Comparison of ENCODE assay signal across 9 cellular contexts in the genomic region with DNA sequence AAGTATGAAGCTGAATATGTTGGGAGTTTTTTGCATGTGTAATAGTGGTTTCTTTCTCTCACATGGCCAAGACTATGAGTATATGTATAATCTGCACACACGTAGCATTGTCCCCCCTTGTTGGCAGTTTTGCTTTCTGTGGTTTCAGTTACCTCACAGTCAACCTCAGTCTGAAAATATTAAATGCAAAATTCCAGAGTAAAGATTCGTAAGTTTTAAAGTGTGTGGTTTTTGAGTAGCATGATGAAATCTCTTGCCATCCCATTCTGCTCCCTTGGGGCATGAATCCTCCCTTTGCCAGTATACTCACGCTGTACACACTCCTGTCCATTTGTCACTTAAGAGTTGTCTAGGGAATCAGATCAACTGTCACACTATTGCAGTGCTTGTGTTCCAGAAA.
DNase-seq lines count a peak whose midpoint lies in the region; ATAC-seq, FAIRE-seq and TF ChIP-seq lines count a peak whose summit lies in the region.
"Had no signal": no experiment of that assay in that cellular context is flagged by ENCODE, and none has a peak within 500 bp of the region (broad histone marks: within the 10 kb centered on the region; RNA-seq: fewer than 3 reads in every experiment).

No MANE protein-coding gene starts in this region.

- no peaks in the 10 kb centered on the region for H3K36me3 ChIP-seq in RWPE2 (ENCODE audit: low read depth)
- H3K36me3 ChIP-seq in keratinocyte (ENCODE audit: control insufficient read depth in 2 of 2, extremely low read depth in 1 of 2, insufficient read depth in 2 of 2, low read length in 2 of 2) = no peaks in the 10 kb centered on the region
- no peaks in the 10 kb centered on the region for H3K36me3 ChIP-seq in testis (ENCODE audit: low read depth, missing control alignments)
- no peaks in the 10 kb centered on the region for H3K36me3 ChIP-seq in sigmoid colon
- H3K36me3 ChIP-seq: HAP-1 had no signal

- no peaks in the 10 kb centered on the region for H4K20me1 ChIP-seq in keratinocyte (ENCODE audit: control insufficient read depth, extremely low read depth, insufficient read depth, low read length)

- 92% methylated on average over 3 of the region's 3 CpGs for WGBS in testis, 2 donors
- WGBS in sigmoid colon, 2 donors = 74 to 83% methylated on average over 3 of the region's 3 CpGs

- H3K9me1 ChIP-seq in keratinocyte (ENCODE audit: control insufficient read depth, extremely low read depth, insufficient read depth, low read length) = no peaks in the 10 kb centered on the region

- H3K27me3 ChIP-seq in RWPE2 (ENCODE audit: insufficient read depth, poor library complexity, severe bottlenecking) (no peaks in the 10 kb centered on the region), keratinocyte (ENCODE audit: control insufficient read depth, extremely low read depth, insufficient read depth, low read length) (no peaks in the 10 kb centered on the region), testis (no peaks in the 10 kb centered on the region), sigmoid colon (no peaks in the 10 kb centered on the region)

- no peaks in the 10 kb centered on the region for H3K79me2 ChIP-seq in keratinocyte (ENCODE audit: control insufficient read depth, insufficient read depth, low read length)

- DNase-seq in GM04504 (ENCODE audit: low read depth) = peak; percentile 78
- DNase-seq in RWPE2 (ENCODE audit: low spot score) = no peak
- no peak for DNase-seq in keratinocyte (ENCODE audit: low read depth, low spot score)
- DNase-seq in GM20000 (ENCODE audit: low spot score) = no peak
- DNase-seq in testis = no peak
- no peak for DNase-seq in sigmoid colon
- no peak for DNase-seq in T-helper 1 cell

- no peak for TF ChIP-seq EP300 in sigmoid colon (IDR thresholded peaks at IDR 0.05)

- H2AFZ ChIP-seq in keratinocyte (ENCODE audit: control insufficient read depth, low read length) = no peak overlapping the region

- H3K9me3 ChIP-seq in RWPE2 (ENCODE audit: severe bottlenecking) = no peaks in the 10 kb centered on the region
- H3K9me3 ChIP-seq in keratinocyte (ENCODE audit: control insufficient read depth, low read depth, low read length) = no peaks in the 10 kb centered on the region
- H3K9me3 ChIP-seq in testis = no peaks in the 10 kb centered on the region
- no peaks in the 10 kb centered on the region for H3K9me3 ChIP-seq in sigmoid colon
- H3K9me3 ChIP-seq: HAP-1 had no signal

- ATAC-seq in HG02642 (IDR thresholded peaks at IDR 0.05; ENCODE audit: poor library complexity, unreplicated experiment) (peak; percentile 52), RWPE2 (ENCODE audit: low read depth) (peak; percentile 41; the same call in 2 of the 3 replicates)

- H3K27ac ChIP-seq in RWPE2 (ENCODE audit: poor library complexity, severe bottlenecking) (no peak overlapping the region), keratinocyte (ENCODE audit: control insufficient read depth, insufficient read depth, low read length) (no peak overlapping the region), testis (no peak overlapping the region), sigmoid colon (no peak overlapping the region)

- intact Hi-C loops in testis (cut with DNase I; ENCODE audit: low total_unique reads) (no loop called here), sigmoid colon (cut with DNase I) (no loop called here)

- TF ChIP-seq POLR2A in testis (IDR thresholded peaks at IDR 0.05) (no peak), sigmoid colon (IDR thresholded peaks at IDR 0.05) (no peak)

- H3K4me1 ChIP-seq in RWPE2 (ENCODE audit: insufficient read depth, poor library complexity, severe bottlenecking) = no peaks in the 10 kb centered on the region
- H3K4me1 ChIP-seq in keratinocyte (ENCODE audit: control insufficient read depth, extremely low read depth, insufficient read depth, low read length) = no peaks in the 10 kb centered on the region
- H3K4me1 ChIP-seq in testis = no peaks in the 10 kb centered on the region
- no peaks in the 10 kb centered on the region for H3K4me1 ChIP-seq in sigmoid colon
- H3K4me1 ChIP-seq: HAP-1 had no signal

- no peak overlapping the region for H3K9ac ChIP-seq in keratinocyte (ENCODE audit: control insufficient read depth, extremely low read depth, insufficient read depth, low read length)

- dilution Hi-C loops in keratinocyte (cut with MboI; ENCODE audit: extremely low pct_ligation_motif_present, low sequenced_read_pairs) = no loop called here

- no peak overlapping the region for H3K4me2 ChIP-seq in keratinocyte (ENCODE audit: control insufficient read depth, extremely low read depth, insufficient read depth, low read depth, low read length)

- no peak for TF ChIP-seq CTCF in RWPE2 (IDR thresholded peaks at IDR 0.05; ENCODE audit: poor library complexity, severe bottlenecking)
- no peak for TF ChIP-seq CTCF in keratinocyte (optimal IDR thresholded peaks at IDR 0.05 in 1 of 3, IDR thresholded peaks at IDR 0.05 in 1 of 3, conservative IDR thresholded peaks at IDR 0.05 in 1 of 3; ENCODE audit: extremely low read depth in 1 of 3, insufficient read depth in 2 of 3, low read length in 3 of 3)
- no peak for TF ChIP-seq CTCF in GM20000 (IDR thresholded peaks at IDR 0.05; ENCODE audit: extremely low read depth, missing control alignments)
- no peak for TF ChIP-seq CTCF in testis (IDR thresholded peaks at IDR 0.05)
- no peak for TF ChIP-seq CTCF in sigmoid colon (IDR thresholded peaks at IDR 0.05)

- FAIRE-seq in keratinocyte (lab: Jason Lieb, UNC) = peak; percentile 70

- no peak overlapping the region for H3K4me3 ChIP-seq in RWPE2 (ENCODE audit: severe bottlenecking)
- no peak overlapping the region for H3K4me3 ChIP-seq in keratinocyte (ENCODE audit: control insufficient read depth in 2 of 3, extremely low read depth in 1 of 3, insufficient read depth in 2 of 3, low read depth in 1 of 3, low read length in 3 of 3)
- H3K4me3 ChIP-seq in testis = no peak overlapping the region
- H3K4me3 ChIP-seq in sigmoid colon = no peak overlapping the region
- H3K4me3 ChIP-seq: HAP-1 had no signal
